In genomic region chr12:22709292-22709691, GRCh38 we compare ENCODE assay signal across 9 cellular contexts.
DNase-seq lines count a peak whose midpoint lies in the region; ATAC-seq and TF ChIP-seq lines count a peak whose summit lies in the region.
"Had no signal": no experiment of that assay in that cellular context is flagged by ENCODE, and none has a peak within 500 bp of the region (broad histone marks: within the 10 kb centered on the region; RNA-seq: fewer than 3 reads in every experiment).

No MANE protein-coding gene starts in this region.

- H3K4me1 ChIP-seq in BE2C (no peaks in the 10 kb centered on the region), liver (ENCODE audit: control insufficient read depth in 4 of 4, insufficient read depth in 4 of 4, low read length in 3 of 4) (no peaks in the 10 kb centered on the region)

- no peaks in the 10 kb centered on the region for H3K79me2 ChIP-seq in SU-DHL-6 (ENCODE audit: insufficient read depth, low read length)

- H3K36me3 ChIP-seq in BE2C (no peaks in the 10 kb centered on the region), SU-DHL-6 (ENCODE audit: low read length) (no peaks in the 10 kb centered on the region), liver (ENCODE audit: control insufficient read depth in 4 of 4, insufficient read depth in 3 of 4, low read depth in 1 of 4, low read length in 3 of 4) (no peaks in the 10 kb centered on the region)

- no peak overlapping the region for H3K9ac ChIP-seq in SU-DHL-6 (ENCODE audit: low read length)
- no peak overlapping the region for H3K9ac ChIP-seq in liver (ENCODE audit: low read depth in 1 of 2, low read length in 2 of 2)

- 14% methylated on average over 5 of the region's 5 CpGs for WGBS in liver

- H3K27ac ChIP-seq in SU-DHL-6 (ENCODE audit: low read depth, low read length) (no peak overlapping the region), liver (ENCODE audit: low read depth in 1 of 2, low read length in 2 of 2) (no peak overlapping the region)
- H3K27ac ChIP-seq: HL-60 had no signal

- no peaks in the 10 kb centered on the region for H3F3A ChIP-seq in SU-DHL-6 (ENCODE audit: insufficient read depth)

- TF ChIP-seq CTCF in BE2C (IDR thresholded peaks at IDR 0.05; ENCODE audit: low read depth, low read length) (peak; percentile 69), SU-DHL-6 (IDR thresholded peaks at IDR 0.05; ENCODE audit: insufficient read depth, low read length, poor library complexity, severe bottlenecking) (no peak), liver (IDR thresholded peaks at IDR 0.05; ENCODE audit: low read depth, low read length, missing input control) (peak; percentile 64)

- ATAC-seq in GM19328 (IDR thresholded peaks at IDR 0.05; ENCODE audit: unreplicated experiment): peak; percentile 62

- no peak overlapping the region for H2AFZ ChIP-seq in SU-DHL-6 (ENCODE audit: low read depth, low read length, severe bottlenecking)

- H3K27me3 ChIP-seq in BE2C: no peaks in the 10 kb centered on the region
- no peaks in the 10 kb centered on the region for H3K27me3 ChIP-seq in SU-DHL-6 (ENCODE audit: low read length)
- no peaks in the 10 kb centered on the region for H3K27me3 ChIP-seq in liver (ENCODE audit: control insufficient read depth in 4 of 4, insufficient read depth in 4 of 4, low read length in 3 of 4)

- no peaks in the 10 kb centered on the region for H3K9me2 ChIP-seq in SU-DHL-6 (replicated peaks; ENCODE audit: insufficient read depth, low read length)

- TF ChIP-seq RAD21 in liver (IDR thresholded peaks at IDR 0.05): peak; percentile 87 to 90

- H3K4me2 ChIP-seq in SU-DHL-6 (ENCODE audit: low read depth, low read length, poor library complexity, severe bottlenecking): peak overlapping the region; percentile 13

- H3K4me3 ChIP-seq in BE2C (ENCODE audit: low read depth, low read length): no peak overlapping the region
- no peak overlapping the region for H3K4me3 ChIP-seq in SU-DHL-6 (ENCODE audit: insufficient read depth, low read length, poor library complexity, severe bottlenecking)
- no peak overlapping the region for H3K4me3 ChIP-seq in liver (ENCODE audit: low read depth in 1 of 3, low read length in 3 of 3)

- H4K20me1 ChIP-seq in SU-DHL-6 (ENCODE audit: low read depth, low read length): no peaks in the 10 kb centered on the region

- H3K9me3 ChIP-seq in BE2C (no peaks in the 10 kb centered on the region), SU-DHL-6 (ENCODE audit: insufficient read depth, low read length) (no peaks in the 10 kb centered on the region), liver (ENCODE audit: control insufficient read depth in 4 of 4, low read length in 3 of 4) (no peaks in the 10 kb centered on the region)

- no peak for DNase-seq in BE2C
- DNase-seq in Kasumi-1 (lab: John Stamatoyannopoulos, UW): peak; percentile 54 to 65
- DNase-seq in OCI-M2 (lab: John Stamatoyannopoulos, UW; ENCODE audit: unreplicated experiment): no peak
- no peak for DNase-seq in NCI-H2029 (lab: John Stamatoyannopoulos, UW)
- DNase-seq in SHP77 treated with DMSO at 0.1 percent for 48 hours (lab: John Stamatoyannopoulos, UW): no peak

TF ChIP-seq in liver, 16 proteins besides CTCF, POLR2A, EP300 and RAD21:
- TF ChIP-seq FOXA1 (IDR thresholded peaks at IDR 0.05) (no peak), NR2F2 (IDR thresholded peaks at IDR 0.05) (no peak), HNF4G (IDR thresholded peaks at IDR 0.05) (no peak), FOXA2 (IDR thresholded peaks at IDR 0.05) (no peak), RXRA (IDR thresholded peaks at IDR 0.05) (no peak), SP1 (IDR thresholded peaks at IDR 0.05) (no peak), HNF4A (conservative IDR thresholded peaks at IDR 0.05) (no peak), JUND (IDR thresholded peaks at IDR 0.05) (no peak), MAX (IDR thresholded peaks at IDR 0.05) (no peak), GABPA (IDR thresholded peaks at IDR 0.05 in 1 of 2, conservative IDR thresholded peaks at IDR 0.05 in 1 of 2) (no peak), TAF1 (conservative IDR thresholded peaks at IDR 0.05) (no peak), REST (IDR thresholded peaks at IDR 0.05) (no peak), ZBTB33 (IDR thresholded peaks at IDR 0.05) (no peak), EGR1 (IDR thresholded peaks at IDR 0.05; ENCODE audit: low read depth in 2 of 2) (no peak)

Comparison
In these comparisons a context has a peak if more than half of its experiments do, and no peak if none do; other contexts are left out.
1. DNase-seq: peak in Kasumi-1 (2 of 2); none in BE2C (single experiment), OCI-M2 (single experiment), NCI-H2029 (single experiment) and SHP77 treated with DMSO at 0.1 percent for 48 hours (single experiment).